Comparison of ENCODE assay signal across 19 cellular contexts in genomic region chr3:116264546-116265174, GRCh38.
DNase-seq lines count a peak whose midpoint lies in the region; ATAC-seq, FAIRE-seq and TF ChIP-seq lines count a peak whose summit lies in the region.
"Had no signal": no experiment of that assay in that cellular context is flagged by ENCODE, and none has a peak within 500 bp of the region (broad histone marks: within the 10 kb centered on the region; RNA-seq: fewer than 3 reads in every experiment).

No MANE protein-coding gene starts in this region.

- peaks cover 78% of the 10 kb centered on the region for H3K27me3 Mint-ChIP-seq in WTC11 (ENCODE audit: low read depth)
- H3K27me3 Mint-ChIP-seq: IgD-negative memory B cell had no signal

- no peak overlapping the region for H3K27ac Mint-ChIP-seq in WTC11
- H3K27ac Mint-ChIP-seq: IgD-negative memory B cell had no signal

- ATAC-seq in WTC11, result peak; percentile 41

- intact Hi-C loops in head of caudate nucleus (cut with DNase I), result no loop called here

- TF ChIP-seq CTCF in WTC11 (IDR thresholded peaks at IDR 0.05), result no peak

- peak; percentile 72 for FAIRE-seq in G401.6 (lab: Jason Lieb, UNC)
- FAIRE-seq: GM19239, RCC 7860 had no signal

- no peak overlapping the region for H3K4me3 ChIP-seq in rectal smooth muscle tissue (ENCODE audit: low read length)
- H3K4me3 ChIP-seq: HAP-1 had no signal

- H3K9ac ChIP-seq in rectal smooth muscle tissue (ENCODE audit: low read length), result no peak overlapping the region

- no peaks in the 10 kb centered on the region for H3K36me3 ChIP-seq in rectal smooth muscle tissue (ENCODE audit: control insufficient read depth, insufficient read depth, low read length)
- H3K36me3 ChIP-seq: HAP-1 had no signal

- peaks cover 14% of the 10 kb centered on the region for H3K4me1 ChIP-seq in rectal smooth muscle tissue (ENCODE audit: control insufficient read depth, insufficient read depth, low read length)
- H3K4me1 ChIP-seq: HAP-1 had no signal

- DNase-seq in WTC11 (ENCODE audit: low spot score) (no peak), left kidney (ENCODE audit: low read depth, low spot score) (peak; percentile 12), NCI-H226 (no peak), iPS-NIHi11 (ENCODE audit: low spot score) (no peak), SKM-1 treated with dmso at 0.1 percent for 144 hours (lab: John Stamatoyannopoulos, UW; ENCODE audit: unreplicated experiment) (no peak), head of caudate nucleus (no peak)
- DNase-seq: Kasumi-1, MM.1S, NCI-H1092 treated with DMSO at 0.1 percent for 48 hours, NCI-H2081 treated with DMSO at 0.1 percent for 48 hours, NCI-H526, Right ventricle myocardium superior had no signal

- CTCF ChIA-PET in WTC11 (lab: Charles Lee), result no interaction called here

- no peaks in the 10 kb centered on the region for H3K27me3 ChIP-seq in rectal smooth muscle tissue (ENCODE audit: control insufficient read depth, insufficient read depth, low read length)

- peaks cover 46% of the 10 kb centered on the region for H3K4me1 Mint-ChIP-seq in WTC11
- H3K4me1 Mint-ChIP-seq: IgD-negative memory B cell had no signal

- no peaks in the 10 kb centered on the region for H3K36me3 Mint-ChIP-seq in WTC11
- H3K36me3 Mint-ChIP-seq: IgD-negative memory B cell had no signal

- H3K27ac ChIP-seq in rectal smooth muscle tissue (ENCODE audit: low read depth, low read length), result peak overlapping the region; percentile 42
- H3K27ac ChIP-seq: C4-2B had no signal

- POLR2A ChIA-PET in WTC11 (lab: Charles Lee), result no interaction called here

- no peaks in the 10 kb centered on the region for H3K9me3 Mint-ChIP-seq in WTC11

- no peak overlapping the region for H3K4me3 Mint-ChIP-seq in WTC11
- H3K4me3 Mint-ChIP-seq: IgD-negative memory B cell had no signal

TF ChIP-seq in WTC11, 78 proteins besides CTCF, POLR2A, EP300 and RAD21:
- TF ChIP-seq JAZF1 (CRISPR knock-in tag; IDR thresholded peaks at IDR 0.05) (no peak), NR2C2 (CRISPR knock-in tag; IDR thresholded peaks at IDR 0.05) (no peak), NR1H2 (CRISPR knock-in tag; IDR thresholded peaks at IDR 0.05) (no peak), ZNF219 (CRISPR knock-in tag; IDR thresholded peaks at IDR 0.05; ENCODE audit: borderline replicate concordance) (no peak), E2F1 (CRISPR knock-in tag; IDR thresholded peaks at IDR 0.05) (no peak), ZNF416 (CRISPR knock-in tag; IDR thresholded peaks at IDR 0.05) (no peak)
- TF ChIP-seq, protein P1, sequence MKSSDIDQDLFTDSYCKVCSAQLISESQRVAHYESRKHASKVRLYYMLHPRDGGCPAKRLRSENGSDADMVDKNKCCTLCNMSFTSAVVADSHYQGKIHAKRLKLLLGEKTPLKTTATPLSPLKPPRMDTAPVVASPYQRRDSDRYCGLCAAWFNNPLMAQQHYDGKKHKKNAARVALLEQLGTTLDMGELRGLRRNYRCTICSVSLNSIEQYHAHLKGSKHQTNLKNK (CRISPR knock-in tag; IDR thresholded peaks at IDR 0.05), result no peak
- TF ChIP-seq, protein P2, sequence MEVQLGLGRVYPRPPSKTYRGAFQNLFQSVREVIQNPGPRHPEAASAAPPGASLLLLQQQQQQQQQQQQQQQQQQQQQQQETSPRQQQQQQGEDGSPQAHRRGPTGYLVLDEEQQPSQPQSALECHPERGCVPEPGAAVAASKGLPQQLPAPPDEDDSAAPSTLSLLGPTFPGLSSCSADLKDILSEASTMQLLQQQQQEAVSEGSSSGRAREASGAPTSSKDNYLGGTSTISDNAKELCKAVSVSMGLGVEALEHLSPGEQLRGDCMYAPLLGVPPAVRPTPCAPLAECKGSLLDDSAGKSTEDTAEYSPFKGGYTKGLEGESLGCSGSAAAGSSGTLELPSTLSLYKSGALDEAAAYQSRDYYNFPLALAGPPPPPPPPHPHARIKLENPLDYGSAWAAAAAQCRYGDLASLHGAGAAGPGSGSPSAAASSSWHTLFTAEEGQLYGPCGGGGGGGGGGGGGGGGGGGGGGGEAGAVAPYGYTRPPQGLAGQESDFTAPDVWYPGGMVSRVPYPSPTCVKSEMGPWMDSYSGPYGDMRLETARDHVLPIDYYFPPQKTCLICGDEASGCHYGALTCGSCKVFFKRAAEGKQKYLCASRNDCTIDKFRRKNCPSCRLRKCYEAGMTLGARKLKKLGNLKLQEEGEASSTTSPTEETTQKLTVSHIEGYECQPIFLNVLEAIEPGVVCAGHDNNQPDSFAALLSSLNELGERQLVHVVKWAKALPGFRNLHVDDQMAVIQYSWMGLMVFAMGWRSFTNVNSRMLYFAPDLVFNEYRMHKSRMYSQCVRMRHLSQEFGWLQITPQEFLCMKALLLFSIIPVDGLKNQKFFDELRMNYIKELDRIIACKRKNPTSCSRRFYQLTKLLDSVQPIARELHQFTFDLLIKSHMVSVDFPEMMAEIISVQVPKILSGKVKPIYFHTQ (CRISPR knock-in tag; IDR thresholded peaks at IDR 0.05), result no peak
TF ChIP-seq in WTC11: peak in this region for 0.
